Comparison of ENCODE assay signal across 25 cellular contexts in the genomic region with DNA sequence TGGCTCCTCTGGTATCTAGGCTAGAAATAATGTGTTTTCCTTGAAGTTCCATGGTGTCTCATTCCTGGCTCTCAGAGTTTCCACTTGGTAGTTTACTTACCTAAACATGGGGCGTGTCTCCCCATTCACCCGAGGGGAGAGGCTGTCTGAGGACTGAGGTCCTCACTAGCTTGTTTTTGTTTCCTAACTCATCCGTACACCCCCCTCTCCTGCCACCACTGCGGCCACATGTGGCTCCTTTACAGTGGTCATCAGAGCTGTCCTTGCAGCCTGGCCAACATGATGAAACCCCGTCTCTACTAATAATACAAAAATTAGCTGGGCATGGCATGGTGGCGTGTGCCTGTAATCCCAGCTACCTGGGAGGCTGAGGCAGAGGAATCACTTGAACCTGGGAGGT.
DNase-seq lines count a peak whose midpoint lies in the region; ATAC-seq and TF ChIP-seq lines count a peak whose summit lies in the region.
"Had no signal": no experiment of that assay in that cellular context is flagged by ENCODE, and none has a peak within 500 bp of the region (broad histone marks: within the 10 kb centered on the region; RNA-seq: fewer than 3 reads in every experiment).

No MANE protein-coding gene starts in this region.

- H3K27ac ChIP-seq in breast epithelium: no peak overlapping the region
- peak overlapping the region; percentile 95 for H3K27ac ChIP-seq in foreskin keratinocyte
- peak overlapping the region; percentile 70 for H3K27ac ChIP-seq in rectal smooth muscle tissue (ENCODE audit: low read depth, low read length)
- peak overlapping the region; percentile 78 to 89 for H3K27ac ChIP-seq in uterus
- no peak overlapping the region for H3K27ac ChIP-seq in Peyer's patch
- H3K27ac ChIP-seq: body of pancreas, KMS-11, neutrophil, suprapubic skin had no signal

- no peaks in the 10 kb centered on the region for H3K9me3 Mint-ChIP-seq in MCF 10A (ENCODE audit: unreplicated experiment)
- H3K9me3 Mint-ChIP-seq: activated naive CD8-positive, alpha-beta T cell treated with anti-CD3 and anti-CD28 coated beads, Interleukin-2, amount 50 U/mL, for 24 hours; CD4-positive, alpha-beta T cell had no signal

- CTCF ChIA-PET in MCF 10A (lab: Yijun Ruan, JAX): interaction anchor here (1.0 kb wide), 1 partner anchor 107 kb away, joined by 5 read pairs; no protein-coding TSS in a partner anchor

- BruUV-seq in MCF 10A (replicated peaks; lab: Mats Ljungman, UMichigan): no TSS peak

- POLR2A ChIA-PET in MCF 10A (lab: Yijun Ruan, JAX): interaction anchor here (1.0 to 1.4 kb wide), 3 partner anchors 13 to 66 kb away, joined by 3 read pairs; no protein-coding TSS in a partner anchor

- peaks cover 12% of the 10 kb centered on the region for H3K36me3 Mint-ChIP-seq in MCF 10A (ENCODE audit: insufficient read depth, unreplicated experiment)

- H3K36me3 ChIP-seq in breast epithelium (no peaks in the 10 kb centered on the region), rectal smooth muscle tissue (ENCODE audit: control insufficient read depth, insufficient read depth, low read length) (no peaks in the 10 kb centered on the region), uterus (no peaks in the 10 kb centered on the region), Peyer's patch (no peaks in the 10 kb centered on the region), MG63 (peaks cover 11% of the 10 kb centered on the region)
- H3K36me3 ChIP-seq: neutrophil, suprapubic skin had no signal

- no peak overlapping the region for H3K9ac ChIP-seq in rectal smooth muscle tissue (ENCODE audit: low read length)
- H3K9ac ChIP-seq: KMS-11 had no signal

- TF ChIP-seq POLR2A in breast epithelium (IDR thresholded peaks at IDR 0.05): no peak
- no peak for TF ChIP-seq POLR2A in uterus (IDR thresholded peaks at IDR 0.05)
- no peak for TF ChIP-seq POLR2A in Peyer's patch (IDR thresholded peaks at IDR 0.05)

- no peak overlapping the region for H3K4me3 Mint-ChIP-seq in MCF 10A (ENCODE audit: unreplicated experiment)
- H3K4me3 Mint-ChIP-seq: activated naive CD8-positive, alpha-beta T cell treated with anti-CD3 and anti-CD28 coated beads, Interleukin-2, amount 50 U/mL, for 24 hours; CD4-positive, alpha-beta T cell had no signal

- intact Hi-C loops in MCF 10A (cut with micrococcal nuclease) (no loop called here), breast epithelium (cut with DNase I; ENCODE audit: low total_unique reads) (loop anchor here (10.0 kb wide), 1 partner anchor 108 kb away; the partner anchor contains the start of gene ASAP2), uterus (cut with DNase I; ENCODE audit: low total_unique reads) (loop anchor here (10.0 kb wide), 1 partner anchor 108 kb away; the partner anchor contains the start of gene ASAP2)

- no peak for ATAC-seq in foreskin keratinocyte
- ATAC-seq: activated naive CD8-positive, alpha-beta T cell treated with anti-CD3 and anti-CD28 coated beads, Interleukin-2, amount 50 U/mL, for 24 hours; body of pancreas; GM12878; left cardiac atrium had no signal

- H3K4me1 ChIP-seq in breast epithelium (peaks cover 9 to 17% of the 10 kb centered on the region in 2 donors), foreskin keratinocyte (peaks cover 46% of the 10 kb centered on the region), rectal smooth muscle tissue (ENCODE audit: control insufficient read depth, insufficient read depth, low read length) (peaks cover 37% of the 10 kb centered on the region), uterus (peaks cover 5% of the 10 kb centered on the region in 2 donors), Peyer's patch (peaks cover 0 to 28% (median 5%) of the 10 kb centered on the region in 4 donors)

- H3K27me3 Mint-ChIP-seq in MCF 10A (ENCODE audit: insufficient read depth, unreplicated experiment): no peaks in the 10 kb centered on the region
- H3K27me3 Mint-ChIP-seq: CD4-positive, alpha-beta T cell had no signal

- DNase-seq in MCF 10A (ENCODE audit: unreplicated experiment) (no peak), breast epithelium (ENCODE audit: low spot score in 2 of 2) (no peak), foreskin keratinocyte (no peak), uterus (no peak), NCI-H1105 treated with DMSO at 0.1 percent for 48 hours (lab: John Stamatoyannopoulos, UW) (no peak), Peyer's patch (no peak), MG63 (no peak)
- DNase-seq: 8988T; activated CD4-positive, alpha-beta T cell treated with anti-CD3 and anti-CD28 coated beads for 48 hours; activated gamma-delta T cell treated with Interleukin-2 at 50 U/mL for 16 hours; activated naive CD8-positive, alpha-beta T cell treated with anti-CD3 and anti-CD28 coated beads, Interleukin-2, amount 50 U/mL, for 24 hours; activated T-cell treated with anti-CD3 and anti-CD28 coated beads, Interleukin-2, amount 50 U/mL, for 1 hour; body of pancreas; CD4-positive, alpha-beta T cell; effector CD4-positive, alpha-beta T cell; left cardiac atrium; NCI-H1436; NCI-H2107; NCI-H446; stimulated activated CD4-positive, alpha-beta T cell treated with anti-CD3 and anti-CD28 coated beads, Interleukin-4, amount 100 ng/mL, for 1 hour had no signal

- peaks cover 56% of the 10 kb centered on the region for H3K4me1 Mint-ChIP-seq in MCF 10A (ENCODE audit: insufficient read depth, unreplicated experiment)
- H3K4me1 Mint-ChIP-seq: activated naive CD8-positive, alpha-beta T cell treated with anti-CD3 and anti-CD28 coated beads, Interleukin-2, amount 50 U/mL, for 24 hours had no signal

- peak overlapping the region; percentile 85 for H3K27ac Mint-ChIP-seq in MCF 10A (ENCODE audit: low read depth, unreplicated experiment)
- H3K27ac Mint-ChIP-seq: activated naive CD8-positive, alpha-beta T cell treated with anti-CD3 and anti-CD28 coated beads, Interleukin-2, amount 50 U/mL, for 24 hours; CD4-positive, alpha-beta T cell had no signal

- TF ChIP-seq CTCF in MCF 10A (IDR thresholded peaks at IDR 0.05; ENCODE audit: unreplicated experiment) (no peak), breast epithelium (IDR thresholded peaks at IDR 0.05) (no peak), foreskin keratinocyte (conservative IDR thresholded peaks at IDR 0.05) (no peak), uterus (IDR thresholded peaks at IDR 0.05) (no peak), Peyer's patch (IDR thresholded peaks at IDR 0.05) (no peak)

- no peak overlapping the region for H3K4me3 ChIP-seq in breast epithelium
- H3K4me3 ChIP-seq in rectal smooth muscle tissue (ENCODE audit: low read length): no peak overlapping the region
- H3K4me3 ChIP-seq in uterus: no peak overlapping the region
- H3K4me3 ChIP-seq in Peyer's patch: no peak overlapping the region
- no peak overlapping the region for H3K4me3 ChIP-seq in MG63
- H3K4me3 ChIP-seq: body of pancreas, GM12878, suprapubic skin had no signal

- H3K27me3 ChIP-seq in breast epithelium: no peaks in the 10 kb centered on the region
- no peaks in the 10 kb centered on the region for H3K27me3 ChIP-seq in foreskin keratinocyte
- no peaks in the 10 kb centered on the region for H3K27me3 ChIP-seq in rectal smooth muscle tissue (ENCODE audit: control insufficient read depth, insufficient read depth, low read length)
- no peaks in the 10 kb centered on the region for H3K27me3 ChIP-seq in uterus
- H3K27me3 ChIP-seq in Peyer's patch: no peaks in the 10 kb centered on the region
- H3K27me3 ChIP-seq in MG63: no peaks in the 10 kb centered on the region
- H3K27me3 ChIP-seq: body of pancreas, neutrophil, suprapubic skin had no signal

- H3K9me3 ChIP-seq in breast epithelium (no peaks in the 10 kb centered on the region), uterus (no peaks in the 10 kb centered on the region), Peyer's patch (no peaks in the 10 kb centered on the region), MG63 (no peaks in the 10 kb centered on the region)
- H3K9me3 ChIP-seq: body of pancreas, neutrophil, suprapubic skin had no signal

Comparison
In these comparisons a context has a peak if more than half of its experiments do, and no peak if none do; other contexts are left out.
1. H3K27ac ChIP-seq: peak in foreskin keratinocyte (single experiment), rectal smooth muscle tissue (single experiment) and uterus (2 of 2); none in breast epithelium (0 of 2) and Peyer's patch (0 of 4).